Comparison of ENCODE assay signal across 8 cellular contexts in the genomic region with DNA sequence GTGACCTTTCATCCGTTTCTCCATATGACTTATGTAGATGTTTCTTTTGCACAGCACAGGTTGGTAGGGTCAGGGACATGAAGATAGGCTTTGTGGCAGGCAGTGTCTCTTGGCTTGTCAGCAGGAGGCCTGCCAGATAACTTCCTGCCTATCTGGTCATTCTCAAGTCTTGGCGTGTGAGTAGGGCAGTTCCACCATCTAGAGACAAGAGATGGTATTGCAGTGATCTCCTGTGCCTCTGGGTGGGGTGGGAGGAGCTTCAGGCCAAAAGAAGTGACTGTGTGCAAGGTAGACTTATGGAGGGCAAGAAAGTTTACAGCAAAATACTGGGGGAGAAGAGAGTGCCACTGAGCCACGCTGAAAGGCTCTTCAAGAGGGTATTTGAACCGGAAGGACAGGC. TPM values are rescaled to one million over a fixed set of nuclear protein-coding genes. Genes with fewer than 3 reads are reported as not detected.
DNase-seq lines count a peak whose midpoint lies in the region; ATAC-seq and TF ChIP-seq lines count a peak whose summit lies in the region.

No MANE protein-coding gene starts in this region.

- no peak overlapping the region for H3K4me3 ChIP-seq in esophagus squamous epithelium

- no peak overlapping the region for H3K4me3 Mint-ChIP-seq in nephron progenitor cell

- no peaks in the 10 kb centered on the region for H3K9me3 ChIP-seq in esophagus squamous epithelium

- no peaks in the 10 kb centered on the region for H3K27me3 ChIP-seq in esophagus squamous epithelium

- H3K27ac ChIP-seq in esophagus squamous epithelium (peak overlapping the region; percentile 50 to 83 (median 64)), substantia nigra (ENCODE audit: low read depth, low read length, poor library complexity, severe bottlenecking) (no peak overlapping the region)

- no peaks in the 10 kb centered on the region for H3K9me3 Mint-ChIP-seq in nephron progenitor cell

- no peaks in the 10 kb centered on the region for H3K36me3 Mint-ChIP-seq in nephron progenitor cell (ENCODE audit: low read depth)

- DNase-seq in DMS114 treated with DMSO at 0.1 percent for 48 hours (lab: John Stamatoyannopoulos, UW; ENCODE audit: unreplicated experiment) (peak; percentile 68), HK-2 (ENCODE audit: unreplicated experiment) (peak; percentile 57), OCI-M2 (lab: John Stamatoyannopoulos, UW; ENCODE audit: unreplicated experiment) (peak; percentile 38), activated T-cell treated with anti-CD3 and anti-CD28 coated beads for 48 hours (ENCODE audit: low read depth) (peak; percentile 59), esophagus squamous epithelium (lab: John Stamatoyannopoulos, UW) (peak; percentile 37), nephron progenitor cell (peak; percentile 60), substantia nigra (lab: John Stamatoyannopoulos, UW) (peak in 31 of 49 donors; percentile 4 to 57 (median 31))

- 23 to 25% methylated on average over 4 of the region's 4 CpGs for WGBS in esophagus squamous epithelium, 2 donors

- ATAC-seq in GM19468 (IDR thresholded peaks at IDR 0.05; ENCODE audit: extremely low read depth, unreplicated experiment): peak; percentile 48

- no peak for TF ChIP-seq POLR2A in esophagus squamous epithelium (IDR thresholded peaks at IDR 0.05)

- intact Hi-C loops in esophagus squamous epithelium (cut with DNase I): loop anchor here (10.0 kb wide), 1 partner anchor 287 kb away; a partner anchor contains a TSS

- peaks cover 9 to 89% (median 22%) of the 10 kb centered on the region in 3 donors for H3K36me3 ChIP-seq in esophagus squamous epithelium

- H3K4me1 Mint-ChIP-seq in nephron progenitor cell: peaks cover 27% of the 10 kb centered on the region

- H3K27me3 Mint-ChIP-seq in nephron progenitor cell (ENCODE audit: low read depth, poor library complexity): no peaks in the 10 kb centered on the region

- H3K27ac Mint-ChIP-seq in nephron progenitor cell: no peak overlapping the region

- TF ChIP-seq CTCF in esophagus squamous epithelium (IDR thresholded peaks at IDR 0.05) (peak; percentile 67 to 94 (median 78)), nephron progenitor cell (IDR thresholded peaks at IDR 0.05) (peak; percentile 76)

- H3K4me1 ChIP-seq in esophagus squamous epithelium: peaks cover 16 to 97% (median 44%) of the 10 kb centered on the region in 3 donors

RNA-seq across cellular contexts. Expression of a gene that starts 11.0 kb away (rescaled TPM):
- 10 to 100 TPM; 39.9 to 65.0 (median 57.3) TPM for total RNA-seq in esophagus squamous epithelium

RNA-seq across cellular contexts. Expression of a gene that starts 24.8 kb away (rescaled TPM):
- total RNA-seq in esophagus squamous epithelium: under 1 TPM in 3 of 4 donors, not detected in 1; 0.04 to 0.57 (median 0.53) TPM
